In the genomic region with DNA sequence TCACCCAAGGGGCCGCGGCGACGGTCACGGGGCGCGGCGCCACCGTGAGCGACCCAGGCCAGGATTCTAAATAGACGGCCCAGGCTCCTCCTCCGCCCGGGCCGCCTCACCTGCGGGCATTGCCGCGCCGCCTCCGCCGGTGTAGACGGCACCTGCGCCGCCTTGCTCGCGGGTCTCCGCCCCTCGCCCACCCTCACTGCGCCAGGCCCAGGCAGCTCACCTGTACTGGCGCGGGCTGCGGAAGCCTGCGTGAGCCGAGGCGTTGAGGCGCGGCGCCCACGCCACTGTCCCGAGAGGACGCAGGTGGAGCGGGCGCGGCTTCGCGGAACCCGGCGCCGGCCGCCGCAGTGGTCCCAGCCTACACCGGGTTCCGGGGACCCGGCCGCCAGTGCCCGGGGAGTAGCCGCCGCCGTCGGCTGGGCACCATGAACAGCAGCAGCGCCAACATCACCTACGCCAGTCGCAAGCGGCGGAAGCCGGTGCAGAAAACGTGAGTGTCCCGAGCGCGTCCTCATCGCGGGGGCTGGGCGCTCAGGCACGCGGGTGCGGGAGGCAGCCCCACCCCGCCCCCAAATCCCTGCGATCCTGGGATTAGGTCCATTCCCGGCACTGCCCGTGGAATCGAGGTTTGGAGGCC, we compare ENCODE assay signal across 8 cellular contexts. TPM values are rescaled to one million over a fixed set of nuclear protein-coding genes. Genes with fewer than 3 reads are reported as not detected.
DNase-seq lines count a peak whose midpoint lies in the region; ATAC-seq lines count a peak whose summit lies in the region.

No MANE protein-coding gene starts in this region.

- peak overlapping the region; percentile 99 for H3K4me3 Mint-ChIP-seq in activated naive CD4-positive, alpha-beta T cell treated with anti-CD3 and anti-CD28 coated beads, Interleukin-2, amount 50 U/mL, for 24 hours

- peak overlapping the region; percentile 94 for H3K4me3 ChIP-seq in rectal smooth muscle tissue (ENCODE audit: low read length)
- peak overlapping the region; percentile 11 to 88 for H3K4me3 ChIP-seq in aorta (ENCODE audit: low read length in 2 of 2)

- H3K4me1 ChIP-seq in rectal smooth muscle tissue (ENCODE audit: control insufficient read depth, insufficient read depth, low read length) = no peaks in the 10 kb centered on the region
- H3K4me1 ChIP-seq in aorta (ENCODE audit: control insufficient read depth in 1 of 2, insufficient read depth in 2 of 2, low read length in 2 of 2) = peaks cover 0 to 2% of the 10 kb centered on the region in 2 donors

- ATAC-seq in HG03045 (IDR thresholded peaks at IDR 0.05; ENCODE audit: unreplicated experiment) = peak; percentile 39
- ATAC-seq in left cardiac atrium = peak; percentile 47 to 69
- peak; percentile 70 for ATAC-seq in aorta (ENCODE audit: low FRiP score)

- 0% methylated on average over 73 to 80 of the region's 80 CpGs for WGBS in aorta, 2 donors

- H3K27me3 ChIP-seq in rectal smooth muscle tissue (ENCODE audit: control insufficient read depth, insufficient read depth, low read length) (no peaks in the 10 kb centered on the region), aorta (ENCODE audit: control insufficient read depth in 1 of 2, insufficient read depth in 2 of 2, low read length in 1 of 2) (peaks cover 0 to 2% of the 10 kb centered on the region in 2 donors)

- DNase-seq in NCI-H524 (lab: John Stamatoyannopoulos, UW) = peak; percentile 0 to 43
- no peak for DNase-seq in NCI-H524 treated with DMSO at 0.1 percent for 48 hours (lab: John Stamatoyannopoulos, UW)
- peak; percentile 49 for DNase-seq in RPMI7951 (ENCODE audit: low read depth)
- DNase-seq in left cardiac atrium = peak; percentile 54
- peak; percentile 73 to 89 for DNase-seq in aorta

- peak overlapping the region; percentile 99 for H3K27ac Mint-ChIP-seq in activated naive CD4-positive, alpha-beta T cell treated with anti-CD3 and anti-CD28 coated beads, Interleukin-2, amount 50 U/mL, for 24 hours

- H3K9ac ChIP-seq in rectal smooth muscle tissue (ENCODE audit: low read length) = peak overlapping the region; percentile 88

- H3K27ac ChIP-seq in rectal smooth muscle tissue (ENCODE audit: low read depth, low read length) = peak overlapping the region; percentile 85
- H3K27ac ChIP-seq in aorta (ENCODE audit: low read depth in 1 of 2, low read length in 2 of 2) = peak overlapping the region; percentile 17 to 45

- intact Hi-C loops in left cardiac atrium (cut with DNase I) = loop anchor here in 1 of 2 donors (2.0 kb wide), 1 partner anchor 316 kb away; no protein-coding TSS in a partner anchor
- intact Hi-C loops in aorta (cut with DNase I) = loop anchor here in 1 of 2 donors (10.0 kb wide), 1 partner anchor 154 kb away; no protein-coding TSS in a partner anchor

- no peaks in the 10 kb centered on the region for H3K27me3 Mint-ChIP-seq in activated naive CD4-positive, alpha-beta T cell treated with anti-CD3 and anti-CD28 coated beads, Interleukin-2, amount 50 U/mL, for 24 hours

- peaks cover 3% of the 10 kb centered on the region for H3K36me3 Mint-ChIP-seq in activated naive CD4-positive, alpha-beta T cell treated with anti-CD3 and anti-CD28 coated beads, Interleukin-2, amount 50 U/mL, for 24 hours

- H3K36me3 ChIP-seq in rectal smooth muscle tissue (ENCODE audit: control insufficient read depth, insufficient read depth, low read length) (no peaks in the 10 kb centered on the region), aorta (ENCODE audit: control insufficient read depth in 1 of 2, insufficient read depth in 2 of 2, low read length in 1 of 2) (no peaks in the 10 kb centered on the region)

- H3K4me1 Mint-ChIP-seq in activated naive CD4-positive, alpha-beta T cell treated with anti-CD3 and anti-CD28 coated beads, Interleukin-2, amount 50 U/mL, for 24 hours = peaks cover 21% of the 10 kb centered on the region

- no peaks in the 10 kb centered on the region for H3K9me3 ChIP-seq in aorta (ENCODE audit: control insufficient read depth, low read length)

- peaks cover 8% of the 10 kb centered on the region for H3K9me3 Mint-ChIP-seq in activated naive CD4-positive, alpha-beta T cell treated with anti-CD3 and anti-CD28 coated beads, Interleukin-2, amount 50 U/mL, for 24 hours

RNA-seq across cellular contexts. Expression of gene AHR, which starts 0.5 kb away (rescaled TPM):
- 96.6 and 113 TPM in 2 replicates for total RNA-seq in RPMI7951 (2014; rRNA removed; shearing (Covaris generic))
- total RNA-seq in left cardiac atrium (10 to 100 TPM; 26.4 to 30.2 TPM), aorta (100 to 1,000 TPM in 1 of 2 donors, 10 to 100 TPM in 1; 65.8 to 117 TPM)
- polyA plus RNA-seq in aorta = 10 to 100 TPM; 16.9 to 36.2 TPM
